ENCODE assay signal across 17 cellular contexts in genomic region chr11:102981324-102981910, GRCh38. TPM values are rescaled to one million over a fixed set of nuclear protein-coding genes. Genes with fewer than 3 reads are reported as not detected.
DNase-seq lines count a peak whose midpoint lies in the region; ATAC-seq and TF ChIP-seq lines count a peak whose summit lies in the region.
"Had no signal": no experiment of that assay in that cellular context is flagged by ENCODE, and none has a peak within 500 bp of the region (broad histone marks: within the 10 kb centered on the region; RNA-seq: fewer than 3 reads in every experiment).

No MANE protein-coding gene starts in this region.

- H3K9me3 Mint-ChIP-seq in activated CD8-positive, alpha-beta memory T cell treated with anti-CD3 and anti-CD28 coated beads, Interleukin-2, amount 10 ng/mL, durations not matched to agents 7 days and 5 days (ENCODE audit: low read depth) = peaks cover 2% of the 10 kb centered on the region
- no peaks in the 10 kb centered on the region for H3K9me3 Mint-ChIP-seq in neural progenitor cell
- H3K9me3 Mint-ChIP-seq: activated naive CD4-positive, alpha-beta T cell treated with anti-CD3 and anti-CD28 coated beads, Interleukin-2, amount 10 ng/mL, durations not matched to agents 7 days and 5 days had no signal

- CTCF ChIA-PET in activated CD8-positive, alpha-beta memory T cell treated with anti-CD3 and anti-CD28 coated beads, Interleukin-2, amount 10 ng/mL, durations not matched to agents 7 days and 5 days (lab: Charles Lee) = no interaction called here

- H3K4me3 ChIP-seq in HUES6 (ENCODE audit: low read depth, low read length) = no peak overlapping the region
- H3K4me3 ChIP-seq in neural progenitor cell = no peak overlapping the region
- H3K4me3 ChIP-seq: A549, dorsolateral prefrontal cortex, mucosa of descending colon, SJSA1 had no signal

- H3K4me1 ChIP-seq in HUES6 (ENCODE audit: control insufficient read depth, insufficient read depth, low read length) = peaks cover 8% of the 10 kb centered on the region
- H3K4me1 ChIP-seq in neural progenitor cell = peaks cover 16% of the 10 kb centered on the region
- H3K4me1 ChIP-seq: A549 had no signal

- no peak overlapping the region for H2AFZ ChIP-seq in neural progenitor cell (replicated peaks)

- TF ChIP-seq CTCF in neural progenitor cell (IDR thresholded peaks at IDR 0.05) = no peak

- H3F3A ChIP-seq in neural progenitor cell (ENCODE audit: low read depth) = no peaks in the 10 kb centered on the region

- H3K27me3 ChIP-seq in HUES6 (ENCODE audit: control insufficient read depth, insufficient read depth, low read length) (no peaks in the 10 kb centered on the region), neural progenitor cell (no peaks in the 10 kb centered on the region)
- H3K27me3 ChIP-seq: dorsolateral prefrontal cortex, SJSA1 had no signal

- no peak for DNase-seq in activated CD8-positive, alpha-beta memory T cell treated with anti-CD3 and anti-CD28 coated beads, Interleukin-2, amount 10 ng/mL, durations not matched to agents 7 days and 5 days
- DNase-seq in activated CD8-positive, alpha-beta memory T cell treated with anti-CD3 and anti-CD28 coated beads, Interleukin-2, amount 50 U/mL, for 4 hours = no peak
- DNase-seq in neural progenitor cell (ENCODE audit: low spot score) = peak; percentile 44
- no peak for DNase-seq in KG1 (lab: John Stamatoyannopoulos, UW)
- DNase-seq in NCI-H226 = no peak
- no peak for DNase-seq in H4 (ENCODE audit: low spot score)
- DNase-seq: activated naive CD4-positive, alpha-beta T cell treated with anti-CD3 and anti-CD28 coated beads, Interleukin-2, amount 10 ng/mL, durations not matched to agents 7 days and 5 days; DMS79; dorsolateral prefrontal cortex; hippocampal formation; mucosa of descending colon; NCI-H446 had no signal

- H3K4me1 Mint-ChIP-seq in activated CD8-positive, alpha-beta memory T cell treated with anti-CD3 and anti-CD28 coated beads, Interleukin-2, amount 10 ng/mL, durations not matched to agents 7 days and 5 days = peaks cover 11% of the 10 kb centered on the region
- no peaks in the 10 kb centered on the region for H3K4me1 Mint-ChIP-seq in neural progenitor cell

- H3K36me3 Mint-ChIP-seq in activated CD8-positive, alpha-beta memory T cell treated with anti-CD3 and anti-CD28 coated beads, Interleukin-2, amount 10 ng/mL, durations not matched to agents 7 days and 5 days = peaks cover 16% of the 10 kb centered on the region
- no peaks in the 10 kb centered on the region for H3K36me3 Mint-ChIP-seq in neural progenitor cell
- H3K36me3 Mint-ChIP-seq: activated naive CD4-positive, alpha-beta T cell treated with anti-CD3 and anti-CD28 coated beads, Interleukin-2, amount 10 ng/mL, durations not matched to agents 7 days and 5 days had no signal

- peak overlapping the region; percentile 73 for H3K27ac Mint-ChIP-seq in activated CD8-positive, alpha-beta memory T cell treated with anti-CD3 and anti-CD28 coated beads, Interleukin-2, amount 10 ng/mL, durations not matched to agents 7 days and 5 days
- no peak overlapping the region for H3K27ac Mint-ChIP-seq in neural progenitor cell
- H3K27ac Mint-ChIP-seq: activated naive CD4-positive, alpha-beta T cell treated with anti-CD3 and anti-CD28 coated beads, Interleukin-2, amount 10 ng/mL, durations not matched to agents 7 days and 5 days had no signal

- no peak overlapping the region for H3K4me3 Mint-ChIP-seq in activated CD8-positive, alpha-beta memory T cell treated with anti-CD3 and anti-CD28 coated beads, Interleukin-2, amount 10 ng/mL, durations not matched to agents 7 days and 5 days
- H3K4me3 Mint-ChIP-seq in neural progenitor cell = no peak overlapping the region
- H3K4me3 Mint-ChIP-seq: activated naive CD4-positive, alpha-beta T cell treated with anti-CD3 and anti-CD28 coated beads, Interleukin-2, amount 10 ng/mL, durations not matched to agents 7 days and 5 days had no signal

- H3K9ac ChIP-seq in HUES6 (ENCODE audit: low read length) (no peak overlapping the region), neural progenitor cell (no peak overlapping the region)

- H4K20me1 ChIP-seq in neural progenitor cell (ENCODE audit: low read depth) = no peaks in the 10 kb centered on the region

- peak; percentile 63 for ATAC-seq in activated CD8-positive, alpha-beta memory T cell treated with anti-CD3 and anti-CD28 coated beads, Interleukin-2, amount 10 ng/mL, durations not matched to agents 7 days and 5 days
- ATAC-seq in HG02642 (IDR thresholded peaks at IDR 0.05; ENCODE audit: poor library complexity, unreplicated experiment) = peak; percentile 58
- ATAC-seq: A549; activated CD4-positive, CD25-positive, alpha-beta regulatory T cell treated with anti-CD3 and anti-CD28 coated beads, Interleukin-2, amount 50 U/mL, for 24 hours; mucosa of descending colon had no signal

- no peaks in the 10 kb centered on the region for H3K36me3 ChIP-seq in HUES6 (ENCODE audit: control insufficient read depth, insufficient read depth, low read length)
- H3K36me3 ChIP-seq in neural progenitor cell = no peaks in the 10 kb centered on the region
- H3K36me3 ChIP-seq: SJSA1 had no signal

- no peaks in the 10 kb centered on the region for H3K79me2 ChIP-seq in neural progenitor cell (ENCODE audit: low read depth)

- no peaks in the 10 kb centered on the region for H3K27me3 Mint-ChIP-seq in activated CD8-positive, alpha-beta memory T cell treated with anti-CD3 and anti-CD28 coated beads, Interleukin-2, amount 10 ng/mL, durations not matched to agents 7 days and 5 days
- H3K27me3 Mint-ChIP-seq in neural progenitor cell (ENCODE audit: insufficient read depth, low read depth) = peaks cover 5% of the 10 kb centered on the region

- H3K9me3 ChIP-seq in HUES6 (ENCODE audit: control insufficient read depth, insufficient read depth, low read depth, low read length) = no peaks in the 10 kb centered on the region
- H3K9me3 ChIP-seq in neural progenitor cell (ENCODE audit: low read depth) = no peaks in the 10 kb centered on the region
- H3K9me3 ChIP-seq: A549, mucosa of descending colon, SJSA1 had no signal

- peak overlapping the region; percentile 13 for H3K4me2 ChIP-seq in neural progenitor cell
- H3K4me2 ChIP-seq: A549 had no signal

- 0 out of 2 replicates have a peak overlapping the region, but pooled peaks have one; percentile 26 for H3K27ac ChIP-seq in HUES6 (ENCODE audit: low read depth, low read length)
- no peak overlapping the region for H3K27ac ChIP-seq in neural progenitor cell
- H3K27ac ChIP-seq: A549, dorsolateral prefrontal cortex, SJSA1 had no signal

RNA-seq across cellular contexts. Expression of gene MMP13, which starts 25.9 kb away (rescaled TPM):
- not detected for total RNA-seq in activated CD8-positive, alpha-beta memory T cell treated with anti-CD3 and anti-CD28 coated beads, Interleukin-2, amount 10 ng/mL, durations not matched to agents 7 days and 5 days
- not detected in 2 replicates for total RNA-seq in neural progenitor cell (ENCODE audit: low replicate concordance)
- 14.9 and 15.8 TPM in 2 replicates for total RNA-seq in H4 (2014; rRNA removed; shearing (Covaris generic))
- total RNA-seq: dorsolateral prefrontal cortex, mucosa of descending colon, SJSA1 had no signal

Comparison
In these comparisons a context has a peak if more than half of its experiments do, and no peak if none do; other contexts are left out.
1. RNA of gene MMP13, which starts 25.9 kb away (total RNA-seq): 14.9 to 15.8 TPM in H4; not detected in activated CD8-positive, alpha-beta memory T cell treated with anti-CD3 and anti-CD28 coated beads, Interleukin-2, amount 10 ng/mL, durations not matched to agents 7 days and 5 days and not detected in neural progenitor cell; every median in the first group is over 10 times any median in the second.